ENCODE assay signal across 22 cellular contexts in the genomic region with DNA sequence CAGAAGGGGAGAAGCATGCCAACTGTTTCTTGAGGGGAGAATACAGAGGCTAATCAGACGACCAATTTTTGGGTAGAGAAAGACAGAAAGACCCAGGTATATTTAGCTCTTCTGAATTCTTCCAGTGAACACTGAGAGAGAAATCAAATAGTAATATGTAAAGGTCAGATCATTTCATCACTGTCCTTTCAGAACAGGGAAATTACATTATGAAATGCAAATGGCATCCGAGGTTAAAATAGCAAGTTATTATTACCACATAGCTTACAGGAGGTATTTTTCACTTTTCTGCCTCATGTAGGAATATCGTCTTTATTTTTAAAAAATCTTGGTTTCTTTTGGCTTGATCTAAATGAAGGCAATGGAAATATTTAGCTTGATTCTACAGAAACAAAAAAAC. TPM values are rescaled to one million over a fixed set of nuclear protein-coding genes. Genes with fewer than 3 reads are reported as not detected.
DNase-seq lines count a peak whose midpoint lies in the region; ATAC-seq, FAIRE-seq and TF ChIP-seq lines count a peak whose summit lies in the region.
"Had no signal": no experiment of that assay in that cellular context is flagged by ENCODE, and none has a peak within 500 bp of the region (broad histone marks: within the 10 kb centered on the region; RNA-seq: fewer than 3 reads in every experiment).

No MANE protein-coding gene starts in this region.

- no peak overlapping the region for H3K4me3 Mint-ChIP-seq in GM23338
- no peak overlapping the region for H3K4me3 Mint-ChIP-seq in stimulated activated naive CD8-positive, alpha-beta T cell treated with anti-CD3 and anti-CD28 coated beads, Interleukin-15, amount 100 ng/mL, for 72 hours
- H3K4me3 Mint-ChIP-seq: CD4-positive, alpha-beta T cell had no signal

- 80% methylated on average over 3 of the region's 3 CpGs; no CpG with 5 or more reads in 1 of the 2 experiments for WGBS in H1 (ENCODE audit: extremely low coverage in 1 of 2, insufficient coverage in 1 of 2, insufficient read length in 1 of 2, insufficient replicate concordance in 2 of 2, low coverage in 1 of 2, low lambda C conversion rate in 2 of 2, missing lambda C conversion rate in 1 of 2), 2 experiments
- WGBS in pancreas, 2 donors, result 48 to 56% methylated on average over 3 of the region's 3 CpGs

- no peak for TF ChIP-seq EP300 in H1 (IDR thresholded peaks at IDR 0.05; ENCODE audit: borderline replicate concordance in 1 of 2, low read depth in 2 of 2, low read length in 2 of 2)

- TF ChIP-seq CTCF in GM23338 (conservative IDR thresholded peaks at IDR 0.05; ENCODE audit: low read depth in 2 of 2), result no peak
- no peak for TF ChIP-seq CTCF in H1 (IDR thresholded peaks at IDR 0.05; ENCODE audit: control extremely low read depth in 1 of 3, insufficient read depth in 1 of 3, low read depth in 1 of 3, low read length in 3 of 3)
- no peak for TF ChIP-seq CTCF in omental fat pad (IDR thresholded peaks at IDR 0.05)
- no peak for TF ChIP-seq CTCF in pancreas (IDR thresholded peaks at IDR 0.05)

- peaks cover 15% of the 10 kb centered on the region for H3K9me2 ChIP-seq in GM23338 (ENCODE audit: insufficient read depth)

- H3K14ac ChIP-seq in H1 (ENCODE audit: insufficient read length), result no peak overlapping the region

- ATAC-seq in GM23338 (no peak), omental fat pad (ENCODE audit: low FRiP score) (peak; percentile 37), pancreas (no peak)
- ATAC-seq in stimulated activated naive CD8-positive, alpha-beta T cell treated with anti-CD3 and anti-CD28 coated beads, Interleukin-15, amount 100 ng/mL, for 72 hours, result no peak
- ATAC-seq: A549 had no signal

- no peaks in the 10 kb centered on the region for H3K36me3 Mint-ChIP-seq in GM23338 (ENCODE audit: low read depth)

- no peak overlapping the region for H3K9ac ChIP-seq in H1 (replicated peaks in 1 of 4; ENCODE audit: extremely low read depth in 1 of 4, low read depth in 3 of 4, low read length in 3 of 4)

- H2BK20ac ChIP-seq in H1 (ENCODE audit: low read length), result no peak overlapping the region

- TF ChIP-seq RAD21 in H1 (IDR thresholded peaks at IDR 0.05 in 1 of 2, conservative IDR thresholded peaks at IDR 0.05 in 1 of 2; ENCODE audit: low read depth in 2 of 2, low read length in 2 of 2), result no peak

- H3K23me2 ChIP-seq in H1 (ENCODE audit: low read depth, low read length), result no peaks in the 10 kb centered on the region

- H3K27me3 Mint-ChIP-seq in GM23338 (ENCODE audit: insufficient read depth, low read depth, poor library complexity), result no peaks in the 10 kb centered on the region
- H3K27me3 Mint-ChIP-seq in stimulated activated naive CD8-positive, alpha-beta T cell treated with anti-CD3 and anti-CD28 coated beads, Interleukin-15, amount 100 ng/mL, for 72 hours, result peaks cover 21% of the 10 kb centered on the region

- FAIRE-seq in H1 (lab: Jason Lieb, UNC), result no peak
- FAIRE-seq in pancreas (lab: Jason Lieb, UNC), result no peak
- FAIRE-seq: A549, D721Med had no signal

- H3K9me3 ChIP-seq in H1 (ENCODE audit: insufficient read depth in 2 of 2, low read depth in 1 of 2, low read length in 1 of 2), result no peaks in the 10 kb centered on the region
- H3K9me3 ChIP-seq in pancreas, result no peaks in the 10 kb centered on the region
- H3K9me3 ChIP-seq: A549, Caco-2, HAP-1 had no signal

- H3K4ac ChIP-seq in H1 (replicated peaks; ENCODE audit: insufficient read length, low read depth, low read length), result no peak overlapping the region

- no peak overlapping the region for H3K23ac ChIP-seq in H1 (ENCODE audit: insufficient read length)

- CTCF ChIA-PET in H1 (lab: Charles Lee; ENCODE audit: partially characterized antibody), result interaction anchor here (0.9 kb wide), 1 partner anchor 16 kb away, joined by 3 read pairs; no protein-coding TSS in a partner anchor

- no peaks in the 10 kb centered on the region for H3K9me3 Mint-ChIP-seq in GM23338
- no peaks in the 10 kb centered on the region for H3K9me3 Mint-ChIP-seq in stimulated activated naive CD8-positive, alpha-beta T cell treated with anti-CD3 and anti-CD28 coated beads, Interleukin-15, amount 100 ng/mL, for 72 hours

- no peaks in the 10 kb centered on the region for H3K27me3 ChIP-seq in GM23338 (ENCODE audit: insufficient read depth)
- H3K27me3 ChIP-seq in H1 (replicated peaks in 1 of 4; ENCODE audit: control insufficient read depth in 3 of 4, extremely low read depth in 1 of 4, insufficient read depth in 3 of 4, low read length in 3 of 4), result no peaks in the 10 kb centered on the region
- peaks cover 0 to 7% (median 0%) of the 10 kb centered on the region in 4 donors for H3K27me3 ChIP-seq in pancreas

- H4K20me1 ChIP-seq in GM23338 (replicated peaks; ENCODE audit: insufficient read depth), result no peaks in the 10 kb centered on the region
- H4K20me1 ChIP-seq in H1 (replicated peaks in 1 of 2; ENCODE audit: control insufficient read depth in 1 of 2, insufficient read depth in 2 of 2, low read length in 2 of 2), result no peaks in the 10 kb centered on the region

- H3K27ac ChIP-seq in GM23338 (ENCODE audit: low read depth) (no peak overlapping the region), caudate nucleus (ENCODE audit: low read depth, low read length) (peak overlapping the region; percentile 42), H1 (ENCODE audit: low read depth, low read length) (no peak overlapping the region), pancreas (no peak overlapping the region)
- H3K27ac ChIP-seq: 22Rv1, A549, C4-2B, HL-60 had no signal

- H3K27ac Mint-ChIP-seq in GM23338, result no peak overlapping the region; the same call in 1 of the 2 replicates
- H3K27ac Mint-ChIP-seq in stimulated activated naive CD8-positive, alpha-beta T cell treated with anti-CD3 and anti-CD28 coated beads, Interleukin-15, amount 100 ng/mL, for 72 hours, result no peak overlapping the region
- H3K27ac Mint-ChIP-seq: CD4-positive, alpha-beta T cell had no signal

- H2AFZ ChIP-seq in GM23338, result peak overlapping the region; percentile 72
- peak overlapping the region; percentile 71; the same call in 1 of the 2 replicates for H2AFZ ChIP-seq in H1 (ENCODE audit: low read length)

- no peak overlapping the region for H3K4me3 ChIP-seq in GM23338
- no peak overlapping the region for H3K4me3 ChIP-seq in H1 (ENCODE audit: extremely low read depth in 1 of 4, insufficient read depth in 2 of 4, low read depth in 3 of 4, low read length in 4 of 4)
- no peak overlapping the region for H3K4me3 ChIP-seq in pancreas
- H3K4me3 ChIP-seq: A549, HAP-1 had no signal

- TF ChIP-seq POLR2A in H1 (IDR thresholded peaks at IDR 0.05; ENCODE audit: control extremely low read depth in 1 of 2, low read depth in 2 of 2, low read length in 2 of 2), result no peak

- H2BK15ac ChIP-seq in H1 (ENCODE audit: low read length), result no peak overlapping the region

- H3K18ac ChIP-seq in H1 (ENCODE audit: extremely low read depth, low read length), result no peak overlapping the region

- no peak overlapping the region for H2BK5ac ChIP-seq in H1 (ENCODE audit: low read depth, low read length)

- H3K4me1 ChIP-seq in GM23338 (ENCODE audit: insufficient read depth), result peaks cover 31% of the 10 kb centered on the region; the same call in 1 of the 2 replicates
- no peaks in the 10 kb centered on the region for H3K4me1 ChIP-seq in H1 (replicated peaks in 1 of 4; ENCODE audit: control insufficient read depth in 3 of 4, insufficient read depth in 4 of 4, low read length in 3 of 4)
- no peaks in the 10 kb centered on the region for H3K4me1 ChIP-seq in pancreas
- H3K4me1 ChIP-seq: A549, Caco-2, HAP-1 had no signal

- no peak overlapping the region for H2AK5ac ChIP-seq in H1 (ENCODE audit: low read depth, low read length)

- H3F3A ChIP-seq in GM23338 (replicated peaks; ENCODE audit: low read depth), result no peaks in the 10 kb centered on the region

- H3K36me3 ChIP-seq in GM23338 (ENCODE audit: insufficient read depth) (no peaks in the 10 kb centered on the region), H1 (ENCODE audit: control insufficient read depth in 2 of 4, insufficient read depth in 4 of 4, low read length in 3 of 4) (no peaks in the 10 kb centered on the region), pancreas (no peaks in the 10 kb centered on the region)
- H3K36me3 ChIP-seq: HAP-1 had no signal

- H4K5ac ChIP-seq in H1 (ENCODE audit: insufficient read length, low read depth, low read length), result no peak overlapping the region

- H3K56ac ChIP-seq in H1 (replicated peaks; ENCODE audit: insufficient read length, low read depth, low read length), result no peak overlapping the region

- H4K91ac ChIP-seq in H1 (replicated peaks; ENCODE audit: insufficient read length, low read length), result no peak overlapping the region

- no peak overlapping the region for H2BK120ac ChIP-seq in H1 (replicated peaks; ENCODE audit: low read depth, low read length)

- POLR2A ChIA-PET in H1 (lab: Charles Lee; ENCODE audit: partially characterized antibody), result no interaction called here

- H3K4me2 ChIP-seq in GM23338, result no peak overlapping the region
- H3K4me2 ChIP-seq in H1 (ENCODE audit: insufficient read depth in 1 of 2, low read depth in 2 of 2, low read length in 2 of 2), result no peak overlapping the region
- H3K4me2 ChIP-seq: A549 had no signal

- H3K79me2 ChIP-seq in GM23338 (replicated peaks; ENCODE audit: insufficient read depth), result no peaks in the 10 kb centered on the region
- no peaks in the 10 kb centered on the region for H3K79me2 ChIP-seq in H1 (ENCODE audit: control insufficient read depth in 1 of 2, insufficient read depth in 2 of 2, low read length in 2 of 2)

- H3K79me1 ChIP-seq in H1 (ENCODE audit: low read depth, low read length), result no peaks in the 10 kb centered on the region

- H2BK12ac ChIP-seq in H1 (ENCODE audit: low read depth, low read length), result no peak overlapping the region

- intact Hi-C loops in pancreas (cut with DNase I), result no loop called here

- H3K4me1 Mint-ChIP-seq in GM23338, result peaks cover 28% of the 10 kb centered on the region
- H3K4me1 Mint-ChIP-seq in stimulated activated naive CD8-positive, alpha-beta T cell treated with anti-CD3 and anti-CD28 coated beads, Interleukin-15, amount 100 ng/mL, for 72 hours, result no peaks in the 10 kb centered on the region

- no peak for DNase-seq in GM23338 (ENCODE audit: low spot score)
- no peak for DNase-seq in caudate nucleus (lab: John Stamatoyannopoulos, UW)
- no peak for DNase-seq in H1 (ENCODE audit: low read depth in 1 of 2, low spot score in 2 of 2)
- no peak for DNase-seq in omental fat pad (ENCODE audit: low spot score)
- DNase-seq in NCI-H1417 treated with DMSO at 0.1 percent for 48 hours (lab: John Stamatoyannopoulos, UW), result no peak
- DNase-seq in stimulated activated naive CD8-positive, alpha-beta T cell treated with anti-CD3 and anti-CD28 coated beads, Interleukin-15, amount 100 ng/mL, for 72 hours, result no peak
- no peak for DNase-seq in pancreas
- DNase-seq: AML-193; Caco-2; CD4-positive, alpha-beta T cell; DMS153; DMS79 treated with DMSO at 0.1 percent for 48 hours; GF-D8; IMR-90 had no signal

- no peak overlapping the region for H4K8ac ChIP-seq in H1 (ENCODE audit: extremely low read depth, insufficient read depth, low read length)

RNA-seq across cellular contexts. Expression of a gene that starts 18.0 kb away (rescaled TPM):
- 0.97 and 1.0 TPM in 2 replicates for total RNA-seq in GM23338 (2014; rRNA removed; shearing (Covaris generic))
- 0.14 and 0.26 TPM in 2 replicates for polyA plus RNA-seq in GM23338 (2016; fragmentation: Nextera tagmentation; extraction: Ambion mirVana)
- 0.22 TPM in 1 of 2 replicates, not detected in the other for total RNA-seq in H1 (2021; fragmentation: NEBNext Ultra II Directional; extraction: Animal tissue kit (Norgen Biotek cat#: 25700))
- 0.24 and 0.38 TPM in 2 replicates for polyA plus RNA-seq in H1 (2011; rRNA removed)
- 0.27 TPM for polyA plus RNA-seq in H1 (2011; cell fraction: cytosol; rRNA removed)
- 0.70 TPM for polyA plus RNA-seq in H1 (2011; cell fraction: nucleus; rRNA removed)
- polyA plus RNA-seq in H1 (2012, experiment 1 of 2), result 0.50 to 0.84 TPM (median 0.57 TPM) in 4 replicates
- polyA plus RNA-seq in H1 (2012, experiment 2 of 2), result not detected
- 0.39 TPM for polyA plus RNA-seq in H1 (2013, experiment 1 of 2)
- polyA plus RNA-seq in H1 (2013, experiment 2 of 2), result 0.44 TPM
- 1.7 TPM in 1 of 2 replicates, not detected in the other for polyA minus RNA-seq in H1 (2011; rRNA and poly(A)+ RNA removed)
- polyA minus RNA-seq in H1 (2011; cell fraction: cytosol; rRNA and poly(A)+ RNA removed), result not detected
- 3.3 TPM for polyA minus RNA-seq in H1 (2011; cell fraction: nucleus; rRNA and poly(A)+ RNA removed)
- under 1 TPM in 1 of 4 donors, not detected in 3; 0.28 TPM for total RNA-seq in omental fat pad
- total RNA-seq in pancreas, result not detected
- under 1 TPM in 1 of 2 donors, not detected in 1; 0.16 TPM for polyA plus RNA-seq in pancreas
- total RNA-seq: CD4-positive, alpha-beta T cell had no signal
- polyA plus RNA-seq: A549, BJ had no signal

RNA-seq across cellular contexts. Expression of a gene that starts 56.0 kb away (rescaled TPM):
- 0.50 and 1.5 TPM in 2 replicates for total RNA-seq in GM23338 (2014; rRNA removed; shearing (Covaris generic))
- polyA plus RNA-seq in GM23338 (2016; fragmentation: Nextera tagmentation; extraction: Ambion mirVana) (0.61 and 1.9 TPM in 2 replicates), H1 (2011; rRNA removed) (0.09 and 0.33 TPM in 2 replicates), pancreas (under 1 TPM in 1 of 2 donors, not detected in 1; 0.07 TPM)
- total RNA-seq in H1 (2021; fragmentation: NEBNext Ultra II Directional; extraction: Animal tissue kit (Norgen Biotek cat#: 25700)), result 0.33 and 0.37 TPM in 2 replicates
- 0.13 TPM for polyA plus RNA-seq in H1 (2011; cell fraction: cytosol; rRNA removed)
- polyA plus RNA-seq in H1 (2011; cell fraction: nucleus; rRNA removed), result 0.17 TPM
- 0.04 to 0.23 TPM (median 0.17 TPM) in 3 of 4 replicates, not detected in the other for polyA plus RNA-seq in H1 (2012, experiment 1 of 2)
- polyA plus RNA-seq in H1 (2012, experiment 2 of 2), result 0.38 TPM
- polyA plus RNA-seq in H1 (2013, experiment 1 of 2), result 0.34 TPM
- polyA plus RNA-seq in H1 (2013, experiment 2 of 2), result 0.46 TPM
- polyA minus RNA-seq in H1 (2011; rRNA and poly(A)+ RNA removed), result 0.09 and 0.27 TPM in 2 replicates
- not detected for polyA minus RNA-seq in H1 (2011; cell fraction: cytosol; rRNA and poly(A)+ RNA removed)
- 0.60 TPM for polyA minus RNA-seq in H1 (2011; cell fraction: nucleus; rRNA and poly(A)+ RNA removed)
- total RNA-seq in omental fat pad (not detected), pancreas (under 1 TPM in 3 of 6 donors, not detected in 3; 0.03 to 0.14 (median 0.05) TPM)
- total RNA-seq: CD4-positive, alpha-beta T cell; H4 had no signal
- polyA plus RNA-seq: A549, BJ had no signal
